In the genomic region with DNA sequence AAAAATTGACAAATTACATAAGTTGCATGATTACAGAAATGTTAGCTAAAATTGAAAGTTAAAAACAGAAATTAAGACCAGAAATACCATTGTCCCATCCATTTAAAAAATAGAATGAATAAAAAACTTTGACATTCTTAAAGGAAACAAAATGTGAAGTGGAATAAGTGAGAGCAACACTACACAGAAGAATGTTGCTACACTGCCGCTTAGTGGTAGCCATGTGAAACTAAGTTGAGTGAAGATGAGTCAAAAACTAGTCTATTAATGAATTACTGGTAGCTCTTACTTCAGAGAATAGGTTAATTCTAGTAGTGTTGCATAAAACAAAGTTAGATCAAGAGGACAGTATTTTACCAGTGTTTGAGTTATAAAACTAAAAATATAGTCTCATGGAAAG, we compare ENCODE assay signal across 8 cellular contexts.
DNase-seq lines count a peak whose midpoint lies in the region; ATAC-seq and TF ChIP-seq lines count a peak whose summit lies in the region.

No MANE protein-coding gene starts in this region.

- TF ChIP-seq CTCF in HEK293 (tag by site-specific recombination; IDR thresholded peaks at IDR 0.05) (no peak), endodermal cell (conservative IDR thresholded peaks at IDR 0.05) (peak; percentile 92), progenitor cell of endocrine pancreas (IDR thresholded peaks at IDR 0.05; ENCODE audit: unreplicated experiment) (peak; percentile 92)

- no peaks in the 10 kb centered on the region for H3K27me3 ChIP-seq in endodermal cell (ENCODE audit: control insufficient read depth, insufficient read depth, low read length, poor library complexity, severe bottlenecking)

- H3K4me1 ChIP-seq in HEK293 (ENCODE audit: control insufficient read depth, insufficient read depth, low read length) = no peaks in the 10 kb centered on the region
- H3K4me1 ChIP-seq in endodermal cell (ENCODE audit: control insufficient read depth, insufficient read depth, low read length) = no peaks in the 10 kb centered on the region

- H3K27ac Mint-ChIP-seq in endodermal cell (peak overlapping the region; percentile 15), progenitor cell of endocrine pancreas (peak overlapping the region; percentile 31)
- H3K27ac Mint-ChIP-seq in activated CD8-positive, alpha-beta memory T cell treated with anti-CD3 and anti-CD28 coated beads, Interleukin-2, amount 10 ng/mL, durations not matched to agents 7 days and 5 days = no peak overlapping the region

- no peak overlapping the region for H3K9ac ChIP-seq in endodermal cell (ENCODE audit: extremely low read depth, low read length, poor library complexity, severe bottlenecking)

- H3K27ac ChIP-seq in HEK293 (ENCODE audit: extremely low read depth, low read depth, low read length) (no peak overlapping the region), endodermal cell (ENCODE audit: low read depth, low read length) (no peak overlapping the region)

- WGBS in endodermal cell (ENCODE audit: insufficient coverage in 1 of 2, insufficient read length in 1 of 2), 2 experiments = 0% methylated on average over 1 of the region's 1 CpG; no CpG with 5 or more reads in 1 of the 2 experiments

- H3K36me3 Mint-ChIP-seq in endodermal cell (ENCODE audit: low read depth) = no peaks in the 10 kb centered on the region
- H3K36me3 Mint-ChIP-seq in progenitor cell of endocrine pancreas (ENCODE audit: insufficient read depth) = no peaks in the 10 kb centered on the region
- no peaks in the 10 kb centered on the region for H3K36me3 Mint-ChIP-seq in activated CD8-positive, alpha-beta memory T cell treated with anti-CD3 and anti-CD28 coated beads, Interleukin-2, amount 10 ng/mL, durations not matched to agents 7 days and 5 days

- H3K4me3 Mint-ChIP-seq in endodermal cell = no peak overlapping the region
- H3K4me3 Mint-ChIP-seq in progenitor cell of endocrine pancreas (ENCODE audit: low read depth) = no peak overlapping the region
- no peak overlapping the region for H3K4me3 Mint-ChIP-seq in activated CD8-positive, alpha-beta memory T cell treated with anti-CD3 and anti-CD28 coated beads, Interleukin-2, amount 10 ng/mL, durations not matched to agents 7 days and 5 days

- H3K9me3 Mint-ChIP-seq in endodermal cell (no peaks in the 10 kb centered on the region), progenitor cell of endocrine pancreas (ENCODE audit: low read depth) (no peaks in the 10 kb centered on the region)
- no peaks in the 10 kb centered on the region for H3K9me3 Mint-ChIP-seq in activated CD8-positive, alpha-beta memory T cell treated with anti-CD3 and anti-CD28 coated beads, Interleukin-2, amount 10 ng/mL, durations not matched to agents 7 days and 5 days (ENCODE audit: low read depth)

- no peaks in the 10 kb centered on the region for H3K9me3 ChIP-seq in HEK293 (ENCODE audit: control insufficient read depth, insufficient read depth, low read depth, low read length)
- no peaks in the 10 kb centered on the region for H3K9me3 ChIP-seq in endodermal cell (ENCODE audit: control insufficient read depth, low read length)

- no peak overlapping the region for H3K4me3 ChIP-seq in HEK293 (ENCODE audit: low read depth, low read length)
- no peak overlapping the region for H3K4me3 ChIP-seq in endodermal cell (ENCODE audit: low read length)

- no peaks in the 10 kb centered on the region for H3K27me3 Mint-ChIP-seq in endodermal cell (ENCODE audit: insufficient read depth)
- H3K27me3 Mint-ChIP-seq in progenitor cell of endocrine pancreas = no peaks in the 10 kb centered on the region
- no peaks in the 10 kb centered on the region for H3K27me3 Mint-ChIP-seq in activated CD8-positive, alpha-beta memory T cell treated with anti-CD3 and anti-CD28 coated beads, Interleukin-2, amount 10 ng/mL, durations not matched to agents 7 days and 5 days

- no peak for ATAC-seq in activated CD8-positive, alpha-beta memory T cell treated with anti-CD3 and anti-CD28 coated beads, Interleukin-2, amount 10 ng/mL, durations not matched to agents 7 days and 5 days
- no peak for ATAC-seq in HG03457 (IDR thresholded peaks at IDR 0.05; ENCODE audit: unreplicated experiment)

- DNase-seq in NOMO-1 treated with DMSO at 0.1 percent for 48 hours (lab: John Stamatoyannopoulos, UW; ENCODE audit: unreplicated experiment) (peak; percentile 13), NOMO-1 treated with dmso at 0.1 percent for 144 hours (lab: John Stamatoyannopoulos, UW; ENCODE audit: unreplicated experiment) (no peak), NCI-H2171 treated with DMSO at 0.1 percent for 48 hours (lab: John Stamatoyannopoulos, UW) (peak; percentile 2), endodermal cell (peak; percentile 57), progenitor cell of endocrine pancreas (ENCODE audit: low spot score, unreplicated experiment) (no peak)
- no peak for DNase-seq in activated CD8-positive, alpha-beta memory T cell treated with anti-CD3 and anti-CD28 coated beads, Interleukin-2, amount 10 ng/mL, durations not matched to agents 7 days and 5 days

- CTCF ChIA-PET in HEK293 (lab: Yijun Ruan, JAX) = interaction anchor here (0.5 to 3.0 kb wide), 37 partner anchors 9 to 1329 kb away, joined by 3 to 18 read pairs (median 3); no protein-coding TSS in a partner anchor
- CTCF ChIA-PET in activated CD8-positive, alpha-beta memory T cell treated with anti-CD3 and anti-CD28 coated beads, Interleukin-2, amount 10 ng/mL, durations not matched to agents 7 days and 5 days (lab: Charles Lee) = no interaction called here

- H3K4me1 Mint-ChIP-seq in endodermal cell (peaks cover 30% of the 10 kb centered on the region), progenitor cell of endocrine pancreas (ENCODE audit: low read depth) (peaks cover 24% of the 10 kb centered on the region)
- H3K4me1 Mint-ChIP-seq in activated CD8-positive, alpha-beta memory T cell treated with anti-CD3 and anti-CD28 coated beads, Interleukin-2, amount 10 ng/mL, durations not matched to agents 7 days and 5 days = no peaks in the 10 kb centered on the region

- H3K36me3 ChIP-seq in HEK293 (ENCODE audit: control insufficient read depth in 2 of 2, insufficient read depth in 1 of 2, low read length in 2 of 2) (no peaks in the 10 kb centered on the region), endodermal cell (ENCODE audit: control insufficient read depth, insufficient read depth, low read length) (no peaks in the 10 kb centered on the region)

- POLR2A ChIA-PET in HEK293 (lab: Yijun Ruan, JAX) = no interaction called here

TF ChIP-seq in HEK293, 187 proteins besides CTCF, POLR2A, EP300 and RAD21:
- TF ChIP-seq ZNF2 (tag by site-specific recombination; IDR thresholded peaks at IDR 0.05) (peak; percentile 61; the same call in 1 of the 2 replicates), ZNF175 (tag by site-specific recombination; IDR thresholded peaks at IDR 0.05) (no peak), PRDM1 (tag by site-specific recombination; IDR thresholded peaks at IDR 0.05) (peak; percentile 64), ZNF654 (tag by site-specific recombination; IDR thresholded peaks at IDR 0.05; ENCODE audit: low read depth) (peak; percentile 66)

Comparison
In these comparisons a context has a peak if more than half of its experiments do, and no peak if none do; other contexts are left out.
1. DNase-seq: peak in NOMO-1 treated with DMSO at 0.1 percent for 48 hours (single experiment), NCI-H2171 treated with DMSO at 0.1 percent for 48 hours (single experiment) and endodermal cell (single experiment); none in NOMO-1 treated with dmso at 0.1 percent for 144 hours (single experiment), progenitor cell of endocrine pancreas (single experiment) and activated CD8-positive, alpha-beta memory T cell treated with anti-CD3 and anti-CD28 coated beads, Interleukin-2, amount 10 ng/mL, durations not matched to agents 7 days and 5 days (single experiment).